Comparison of ENCODE assay signal across 8 cellular contexts in genomic region chr17:67386965-67387551, GRCh38. TPM values are rescaled to one million over a fixed set of nuclear protein-coding genes. Genes with fewer than 3 reads are reported as not detected.
A peak's percentile ranks its signal among the peaks of the same experiment; 100 is the strongest.
DNase-seq lines count a peak whose midpoint lies in the region; ATAC-seq, FAIRE-seq and TF ChIP-seq lines count a peak whose summit lies in the region.

No MANE protein-coding gene starts in this region.

- no peak overlapping the region for H3K27ac ChIP-seq in breast epithelium
- no peak overlapping the region for H3K27ac ChIP-seq in endothelial cell of umbilical vein (ENCODE audit: insufficient read depth, low read depth, low read length)
- H3K27ac ChIP-seq in neutrophil: no peak overlapping the region

- H3K4me2 ChIP-seq in endothelial cell of umbilical vein (ENCODE audit: insufficient read depth, low read length): no peak overlapping the region

- intact Hi-C loops in MCF 10A (cut with micrococcal nuclease): loop anchor here (1.0 kb wide), 1 partner anchor 88 kb away; no protein-coding TSS in a partner anchor
- intact Hi-C loops in breast epithelium (cut with DNase I; ENCODE audit: low total_unique reads): loop anchor here (10.0 kb wide), 1 partner anchor 308 kb away; no protein-coding TSS in a partner anchor
- intact Hi-C loops in endothelial cell of umbilical vein (cut with micrococcal nuclease): loop anchor here (1.0 kb wide), 1 partner anchor 88 kb away; no protein-coding TSS in a partner anchor

- BruUV-seq in MCF 10A (replicated peaks; lab: Mats Ljungman, UMichigan) (no TSS peak), endothelial cell of umbilical vein (replicated peaks; lab: Mats Ljungman, UMichigan) (no TSS peak)

- H3K4me3 Mint-ChIP-seq in MCF 10A (ENCODE audit: unreplicated experiment): no peak overlapping the region

- no peak for TF ChIP-seq POLR2A in breast epithelium (IDR thresholded peaks at IDR 0.05)
- no peak for TF ChIP-seq POLR2A in endothelial cell of umbilical vein (IDR thresholded peaks at IDR 0.05; ENCODE audit: low read depth, low read length)

- dilution Hi-C loops in endothelial cell of umbilical vein (cut with MboI; ENCODE audit: extremely low pct_ligation_motif_present, low sequenced_read_pairs): no loop called here

- no peaks in the 10 kb centered on the region for H4K20me1 ChIP-seq in endothelial cell of umbilical vein (replicated peaks; ENCODE audit: control insufficient read depth, extremely low read depth, insufficient read depth, low read length)

- H3K36me3 Mint-ChIP-seq in MCF 10A (ENCODE audit: insufficient read depth, unreplicated experiment): no peaks in the 10 kb centered on the region

- H3K27me3 Mint-ChIP-seq in MCF 10A (ENCODE audit: insufficient read depth, unreplicated experiment): no peaks in the 10 kb centered on the region

- FAIRE-seq in endothelial cell of umbilical vein (lab: Jason Lieb, UNC): peak; percentile 87

- no peaks in the 10 kb centered on the region for H3K9me3 Mint-ChIP-seq in MCF 10A (ENCODE audit: unreplicated experiment)

- DNase-seq in MCF 10A (ENCODE audit: unreplicated experiment) (peak; percentile 78), breast epithelium (ENCODE audit: low spot score in 2 of 2) (no peak), NCI-H2227 treated with DMSO at 0.1 percent for 48 hours (lab: John Stamatoyannopoulos, UW) (peak; percentile 48), endothelial cell of umbilical vein (ENCODE audit: low read depth, low spot score) (peak; percentile 52)
- peak; percentile 83 to 87 for DNase-seq in activated CD4-positive, alpha-beta T cell treated with anti-CD3 and anti-CD28 coated beads, Interleukin-2, amount 50 U/mL, for 48 hours

- peak; percentile 87 for TF ChIP-seq CTCF in MCF 10A (IDR thresholded peaks at IDR 0.05; ENCODE audit: unreplicated experiment)
- TF ChIP-seq CTCF in breast epithelium (IDR thresholded peaks at IDR 0.05): peak in 1 of 3 donors; percentile 29
- TF ChIP-seq CTCF in endothelial cell of umbilical vein (IDR thresholded peaks at IDR 0.05; ENCODE audit: extremely low read depth in 1 of 2, insufficient read depth in 1 of 2, low read depth in 1 of 2, low read length in 2 of 2): peak; percentile 70 to 80
- TF ChIP-seq CTCF in neutrophil (IDR thresholded peaks at IDR 0.05): peak; percentile 55

- no peaks in the 10 kb centered on the region for H3K9me1 ChIP-seq in endothelial cell of umbilical vein (replicated peaks; ENCODE audit: control insufficient read depth, extremely low read depth, insufficient read depth, low read length)

- H3K36me3 ChIP-seq in breast epithelium (no peaks in the 10 kb centered on the region), endothelial cell of umbilical vein (ENCODE audit: control insufficient read depth in 2 of 2, extremely low read depth in 1 of 2, insufficient read depth in 2 of 2, low read length in 2 of 2) (no peaks in the 10 kb centered on the region), neutrophil (no peaks in the 10 kb centered on the region)

- H3K4me3 ChIP-seq in breast epithelium (no peak overlapping the region), endothelial cell of umbilical vein (replicated peaks in 1 of 3; ENCODE audit: insufficient read depth in 1 of 3, low read depth in 1 of 3, low read length in 3 of 3) (no peak overlapping the region), neutrophil (ENCODE audit: low read depth in 1 of 2, low read length in 1 of 2) (no peak overlapping the region)

- no peaks in the 10 kb centered on the region for H3K27me3 ChIP-seq in breast epithelium
- no peaks in the 10 kb centered on the region for H3K27me3 ChIP-seq in endothelial cell of umbilical vein (ENCODE audit: control insufficient read depth in 2 of 2, insufficient read depth in 2 of 2, low read length in 2 of 2)
- no peaks in the 10 kb centered on the region for H3K27me3 ChIP-seq in neutrophil

- ATAC-seq in HG03196 (IDR thresholded peaks at IDR 0.05; ENCODE audit: unreplicated experiment): no peak
- no peak for ATAC-seq in HG03432 (IDR thresholded peaks at IDR 0.05; ENCODE audit: unreplicated experiment)

- POLR2A ChIA-PET in MCF 10A (lab: Yijun Ruan, JAX) (no interaction called here), endothelial cell of umbilical vein (lab: Charles Lee) (no interaction called here)

- H3K79me2 ChIP-seq in endothelial cell of umbilical vein (ENCODE audit: control insufficient read depth, insufficient read depth, low read length): no peaks in the 10 kb centered on the region

- H2AFZ ChIP-seq in endothelial cell of umbilical vein (ENCODE audit: low read depth, low read length): no peak overlapping the region

- no peak overlapping the region for H3K9ac ChIP-seq in endothelial cell of umbilical vein (replicated peaks; ENCODE audit: extremely low read depth, insufficient read depth, low read length)

- H3K9me3 ChIP-seq in breast epithelium (no peaks in the 10 kb centered on the region), endothelial cell of umbilical vein (replicated peaks; ENCODE audit: control insufficient read depth, insufficient read depth, low read length) (no peaks in the 10 kb centered on the region), neutrophil (no peaks in the 10 kb centered on the region)

- H3K4me1 Mint-ChIP-seq in MCF 10A (ENCODE audit: insufficient read depth, unreplicated experiment): peaks cover 23% of the 10 kb centered on the region

- H3K4me1 ChIP-seq in breast epithelium: no peaks in the 10 kb centered on the region
- peaks cover 12% of the 10 kb centered on the region for H3K4me1 ChIP-seq in endothelial cell of umbilical vein (ENCODE audit: control insufficient read depth, extremely low read depth, insufficient read depth, low read length)
- no peaks in the 10 kb centered on the region for H3K4me1 ChIP-seq in neutrophil (ENCODE audit: control insufficient read depth in 1 of 2, insufficient read depth in 1 of 2, low read depth in 1 of 2, low read length in 1 of 2)

- CTCF ChIA-PET in MCF 10A (lab: Yijun Ruan, JAX): interaction anchor here (0.5 to 6.0 kb wide), 18 partner anchors 8 to 941 kb away, joined by 3 to 59 read pairs (median 3); no protein-coding TSS in a partner anchor
- CTCF ChIA-PET in endothelial cell of umbilical vein (lab: Charles Lee): interaction anchor here (0.8 to 6.7 kb wide), 8 partner anchors 9 to 214 kb away, joined by 3 to 131 read pairs (median 4); partner anchors contain the start of gene PITPNC1

- H3K27ac Mint-ChIP-seq in MCF 10A (ENCODE audit: low read depth, unreplicated experiment): no peak overlapping the region

TF ChIP-seq in endothelial cell of umbilical vein, 7 proteins besides CTCF, POLR2A, EP300 and RAD21:
- TF ChIP-seq FOS (IDR thresholded peaks at IDR 0.05; ENCODE audit: borderline replicate concordance, insufficient read depth, low read length) (no peak), MYC (IDR thresholded peaks at IDR 0.05; ENCODE audit: low read depth, low read length) (no peak), MAX (IDR thresholded peaks at IDR 0.05; ENCODE audit: insufficient read depth, insufficient read length) (no peak), POLR2AphosphoS5 (IDR thresholded peaks at IDR 0.05; ENCODE audit: insufficient read depth, low read depth, low read length) (no peak), EZH2 (IDR thresholded peaks at IDR 0.05; ENCODE audit: borderline replicate concordance, low read depth, low read length, severe bottlenecking) (no peak), JUN (IDR thresholded peaks at IDR 0.05; ENCODE audit: borderline replicate concordance, insufficient read depth, insufficient read length, low read depth) (no peak), GATA2 (IDR thresholded peaks at IDR 0.05; ENCODE audit: insufficient read depth, insufficient read length, low read depth, low read length) (no peak)

RNA-seq across cellular contexts. Expression of gene PITPNC1, which starts 10.0 kb away (rescaled TPM):
- total RNA-seq in MCF 10A (2022) (28.3 and 40.1 TPM in 2 replicates), breast epithelium (10 to 100 TPM; 11.0 to 17.7 (median 14.8) TPM), endothelial cell of umbilical vein (9.6 and 10.5 TPM in 2 replicates)
- polyA plus RNA-seq in endothelial cell of umbilical vein: 2.0 and 2.4 TPM in 2 replicates
- polyA plus RNA-seq in endothelial cell of umbilical vein (2011; cell fraction: cytosol; rRNA removed): 4.4 and 5.0 TPM in 2 replicates
- polyA plus RNA-seq in endothelial cell of umbilical vein (2011; cell fraction: nucleus; rRNA removed): 4.2 and 4.5 TPM in 2 replicates
- 8.9 and 11.9 TPM in 2 replicates for polyA plus RNA-seq in endothelial cell of umbilical vein (2012)
- 5.0 and 6.5 TPM in 2 replicates for polyA minus RNA-seq in endothelial cell of umbilical vein
- 9.3 TPM for polyA minus RNA-seq in endothelial cell of umbilical vein (2011; cell fraction: cytosol; rRNA and poly(A)+ RNA removed)
- polyA minus RNA-seq in endothelial cell of umbilical vein (2011; cell fraction: nucleus; rRNA and poly(A)+ RNA removed): 6.4 TPM in 2 replicates

RNA-seq across cellular contexts. Expression of gene PSMD12, which starts 20.7 kb away (rescaled TPM):
- 93.1 and 107 TPM in 2 replicates for total RNA-seq in MCF 10A (2022)
- total RNA-seq in breast epithelium: 10 to 100 TPM; 21.2 to 33.6 (median 30.5) TPM
- total RNA-seq in endothelial cell of umbilical vein: 69.8 and 73.0 TPM in 2 replicates
- 8.8 and 14.1 TPM in 2 replicates for polyA plus RNA-seq in endothelial cell of umbilical vein
- polyA plus RNA-seq in endothelial cell of umbilical vein (2011; cell fraction: cytosol; rRNA removed): 24.1 and 28.1 TPM in 2 replicates
- 23.4 and 37.2 TPM in 2 replicates for polyA plus RNA-seq in endothelial cell of umbilical vein (2011; cell fraction: nucleus; rRNA removed)
- polyA plus RNA-seq in endothelial cell of umbilical vein (2012): 53.5 and 93.2 TPM in 2 replicates
- 13.4 and 16.3 TPM in 2 replicates for polyA minus RNA-seq in endothelial cell of umbilical vein
- 78.7 TPM for polyA minus RNA-seq in endothelial cell of umbilical vein (2011; cell fraction: cytosol; rRNA and poly(A)+ RNA removed)
- polyA minus RNA-seq in endothelial cell of umbilical vein (2011; cell fraction: nucleus; rRNA and poly(A)+ RNA removed): 23.9 and 30.1 TPM in 2 replicates

Comparison
In these comparisons a context has a peak if more than half of its experiments do, and no peak if none do; other contexts are left out.
1. DNase-seq: peak in MCF 10A (single experiment), NCI-H2227 treated with DMSO at 0.1 percent for 48 hours (single experiment), activated CD4-positive, alpha-beta T cell treated with anti-CD3 and anti-CD28 coated beads, Interleukin-2, amount 50 U/mL, for 48 hours (2 of 2) and endothelial cell of umbilical vein (single experiment); none in breast epithelium (0 of 2).